Comparison of ENCODE assay signal across 34 cellular contexts in the genomic region with DNA sequence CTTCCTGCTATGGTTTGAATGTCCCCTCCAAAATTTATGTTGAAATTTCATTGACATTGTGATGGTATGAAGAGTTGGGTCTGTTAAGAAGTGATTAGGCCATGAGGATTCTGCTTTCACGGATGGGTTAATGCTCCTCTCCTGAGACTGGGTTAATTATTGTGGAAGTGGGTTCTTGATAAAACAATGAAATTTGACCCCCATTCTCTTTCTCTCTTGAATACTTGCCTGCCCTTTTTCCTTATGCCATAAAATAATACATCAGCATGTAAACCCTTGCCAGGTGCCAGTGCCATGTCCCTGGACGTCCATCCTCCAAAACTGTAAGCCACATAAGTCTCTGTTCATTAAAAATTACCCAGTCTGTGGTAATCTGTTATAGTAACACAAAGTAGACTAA.
"Had no signal": no experiment of that assay in that cellular context is flagged by ENCODE, and none has a peak within 500 bp of the region (broad histone marks: within the 10 kb centered on the region; RNA-seq: fewer than 3 reads in every experiment).

No MANE protein-coding gene starts in this region.

- H3K4me1 Mint-ChIP-seq: activated B cell treated with CpG ODN at 0.5 μM for 24 hours; activated CD8-positive, alpha-beta memory T cell treated with anti-CD3 and anti-CD28 coated beads, Interleukin-2, amount 10 ng/mL, durations not matched to agents 7 days and 5 days; activated naive CD4-positive, alpha-beta T cell treated with anti-CD3 and anti-CD28 coated beads, Interleukin-2, amount 10 ng/mL, durations not matched to agents 7 days and 5 days; activated naive CD8-positive, alpha-beta T cell treated with anti-CD3 and anti-CD28 coated beads, Interleukin-2, amount 50 U/mL, for 24 hours; brain; T-cell; T-helper 17 cell had no signal

- DNase-seq: activated B cell treated with CpG ODN at 0.5 μM for 24 hours; activated CD4-positive, alpha-beta memory T cell treated with anti-CD3 and anti-CD28 coated beads for 36 hours; activated CD4-positive, alpha-beta T cell treated with anti-CD3 and anti-CD28 coated beads for 4 hours; activated CD4-positive, alpha-beta T cell treated with anti-CD3 and anti-CD28 coated beads, Interleukin-2, amount 50 U/mL, for 1 hour; activated CD4-positive, CD25-positive, alpha-beta regulatory T cell treated with anti-CD3 and anti-CD28 coated beads, Interleukin-2, amount 50 U/mL, for 72 hours; activated CD8-positive, alpha-beta memory T cell treated with anti-CD3 and anti-CD28 coated beads for 24 hours; activated CD8-positive, alpha-beta memory T cell treated with anti-CD3 and anti-CD28 coated beads, Interleukin-2, amount 10 ng/mL, durations not matched to agents 7 days and 5 days; activated CD8-positive, alpha-beta memory T cell treated with anti-CD3 and anti-CD28 coated beads, Interleukin-2, amount 50 U/mL, for 48 hours; activated effector memory CD4-positive, alpha-beta T cell treated with Interleukin-2 at 50 U/mL for 16 hours; activated naive CD4-positive, alpha-beta T cell treated with anti-CD3 and anti-CD28 coated beads, Interleukin-2, amount 10 ng/mL, durations not matched to agents 7 days and 5 days; activated naive CD8-positive, alpha-beta T cell treated with anti-CD3 and anti-CD28 coated beads, Interleukin-2, amount 50 U/mL, for 24 hours; activated T-cell treated with anti-CD3 and anti-CD28 coated beads, Interleukin-2, amount 50 U/mL, for 48 hours; anterior cingulate cortex; caudate nucleus; cerebellar nuclear complex; Karpas-422; KBM-7; NCI-H1048; NCI-H1417 treated with DMSO at 0.1 percent for 48 hours; NCI-H187 treated with DMSO at 0.1 percent for 48 hours; NCI-H2081; NCI-H2171; NCI-H510A; NCI-H526; NCI-H748 treated with DMSO at 0.1 percent for 48 hours; NK-92 treated with Interleukin-12 subunit alpha and Interleukin-12 subunit beta, amount 100 ng/mL, for 24 hours; PC-3; Peyer's patch; SIG-M5; T-cell; T-helper 17 cell; T-helper 9 cell had no signal

- H3K27me3 Mint-ChIP-seq: activated B cell treated with CpG ODN at 0.5 μM for 24 hours; activated CD4-positive, alpha-beta memory T cell treated with anti-CD3 and anti-CD28 coated beads for 36 hours; activated CD8-positive, alpha-beta memory T cell treated with anti-CD3 and anti-CD28 coated beads, Interleukin-2, amount 10 ng/mL, durations not matched to agents 7 days and 5 days; activated naive CD4-positive, alpha-beta T cell treated with anti-CD3 and anti-CD28 coated beads, Interleukin-2, amount 10 ng/mL, durations not matched to agents 7 days and 5 days; activated naive CD8-positive, alpha-beta T cell; activated naive CD8-positive, alpha-beta T cell treated with anti-CD3 and anti-CD28 coated beads, Interleukin-2, amount 50 U/mL, for 24 hours; brain; T-cell; T-helper 17 cell had no signal

- H3K27ac Mint-ChIP-seq: activated B cell treated with CpG ODN at 0.5 μM for 24 hours; activated CD4-positive, alpha-beta memory T cell treated with anti-CD3 and anti-CD28 coated beads for 36 hours; activated CD8-positive, alpha-beta memory T cell treated with anti-CD3 and anti-CD28 coated beads, Interleukin-2, amount 10 ng/mL, durations not matched to agents 7 days and 5 days; activated naive CD4-positive, alpha-beta T cell treated with anti-CD3 and anti-CD28 coated beads, Interleukin-2, amount 10 ng/mL, durations not matched to agents 7 days and 5 days; activated naive CD8-positive, alpha-beta T cell; activated naive CD8-positive, alpha-beta T cell treated with anti-CD3 and anti-CD28 coated beads, Interleukin-2, amount 50 U/mL, for 24 hours; brain; T-cell; T-helper 17 cell had no signal

- H3K4me3 Mint-ChIP-seq: activated B cell treated with CpG ODN at 0.5 μM for 24 hours; activated CD4-positive, alpha-beta memory T cell treated with anti-CD3 and anti-CD28 coated beads for 36 hours; activated CD8-positive, alpha-beta memory T cell treated with anti-CD3 and anti-CD28 coated beads, Interleukin-2, amount 10 ng/mL, durations not matched to agents 7 days and 5 days; activated naive CD4-positive, alpha-beta T cell treated with anti-CD3 and anti-CD28 coated beads, Interleukin-2, amount 10 ng/mL, durations not matched to agents 7 days and 5 days; activated naive CD8-positive, alpha-beta T cell; activated naive CD8-positive, alpha-beta T cell treated with anti-CD3 and anti-CD28 coated beads, Interleukin-2, amount 50 U/mL, for 24 hours; brain; T-cell; T-helper 17 cell had no signal

- H3K36me3 Mint-ChIP-seq: activated CD4-positive, alpha-beta memory T cell treated with anti-CD3 and anti-CD28 coated beads for 36 hours; activated CD8-positive, alpha-beta memory T cell treated with anti-CD3 and anti-CD28 coated beads, Interleukin-2, amount 10 ng/mL, durations not matched to agents 7 days and 5 days; activated naive CD4-positive, alpha-beta T cell treated with anti-CD3 and anti-CD28 coated beads, Interleukin-2, amount 10 ng/mL, durations not matched to agents 7 days and 5 days; activated naive CD8-positive, alpha-beta T cell; brain; T-cell had no signal
